In genomic region chr15:31502541-31503229, GRCh38 we compare ENCODE assay signal across 23 cellular contexts.
DNase-seq lines count a peak whose midpoint lies in the region; ATAC-seq, FAIRE-seq and TF ChIP-seq lines count a peak whose summit lies in the region.
"Had no signal": no experiment of that assay in that cellular context is flagged by ENCODE, and none has a peak within 500 bp of the region (broad histone marks: within the 10 kb centered on the region; RNA-seq: fewer than 3 reads in every experiment).

No MANE protein-coding gene starts in this region.

- POLR2A ChIA-PET in HepG2 (lab: Yijun Ruan, JAX), result no interaction called here

- H4K12ac ChIP-seq in trophoblast cell (ENCODE audit: low read depth, low read length), result no peak overlapping the region

- H3K79me2 ChIP-seq in HepG2 (ENCODE audit: insufficient read depth, low read length) (no peaks in the 10 kb centered on the region), trophoblast cell (ENCODE audit: control insufficient read depth, insufficient read depth, low read length, poor library complexity) (no peaks in the 10 kb centered on the region)

- no peak overlapping the region for H3K4ac ChIP-seq in trophoblast cell (ENCODE audit: low read depth, low read length)

- H4K91ac ChIP-seq in trophoblast cell (ENCODE audit: low read depth, low read length), result no peak overlapping the region

- in situ Hi-C loops in HepG2 (cut with HindIII; ENCODE audit: extremely low pct_ligation_motif_present, low pct_unique_long_range_greater_than_20kb), result no loop called here

- H3K9me3 ChIP-seq in HepG2 (ENCODE audit: low read length) (no peaks in the 10 kb centered on the region), trophoblast cell (ENCODE audit: insufficient read depth, low read depth, low read length) (no peaks in the 10 kb centered on the region)
- H3K9me3 ChIP-seq: Caco-2 had no signal

- H3K4me1 Mint-ChIP-seq in chondrocyte (ENCODE audit: low read depth), result no peaks in the 10 kb centered on the region

- H3K27me3 Mint-ChIP-seq in chondrocyte (ENCODE audit: low read depth), result peaks cover 8% of the 10 kb centered on the region
- H3K27me3 Mint-ChIP-seq: CD4-positive, alpha-beta memory T cell had no signal

- no peaks in the 10 kb centered on the region for H3K79me1 ChIP-seq in trophoblast cell (ENCODE audit: low read length)

- H2BK120ac ChIP-seq in trophoblast cell (ENCODE audit: insufficient read depth, low read length, poor library complexity), result no peak overlapping the region

- H3K9ac ChIP-seq in HepG2 (ENCODE audit: insufficient read depth, low read depth, low read length), result no peak overlapping the region
- H3K9ac ChIP-seq in trophoblast cell (ENCODE audit: low read length), result peak overlapping the region; percentile 23
- H3K9ac ChIP-seq: BLaER1 treated with 17β-estradiol and CSF1 and Interleukin-3, amounts not matched to agents 10 nM and 100 nM had no signal

- 20% methylated on average over 3 of the region's 13 CpGs for WGBS in HepG2 (ENCODE audit: low lambda C conversion rate)
- no CpG with 5 or more reads among the region's 13 CpGs for WGBS in trophoblast cell (ENCODE audit: extremely low coverage, insufficient coverage, insufficient read length)

- no TSS peak for BruUV-seq in HepG2 (replicated peaks; lab: Mats Ljungman, UMichigan)

- H3K4me3 ChIP-seq in HepG2 (replicated peaks in 1 of 3; ENCODE audit: insufficient read depth in 1 of 3, low read depth in 2 of 3, low read length in 3 of 3) (no peak overlapping the region), trophoblast cell (ENCODE audit: low read depth, low read length) (no peak overlapping the region)
- H3K4me3 ChIP-seq: BLaER1 treated with 17β-estradiol and CSF1 and Interleukin-3, amounts not matched to agents 10 nM and 100 nM had no signal

- no peak for TF ChIP-seq EP300 in HepG2 (IDR thresholded peaks at IDR 0.05; ENCODE audit: low read depth in 2 of 2, low read length in 2 of 2)
- no peak for TF ChIP-seq EP300 in HepG2 (CRISPR knock-in tag; IDR thresholded peaks at IDR 0.05; ENCODE audit: borderline replicate concordance)

- TF ChIP-seq CTCF in chondrocyte (IDR thresholded peaks at IDR 0.05), result no peak
- no peak for TF ChIP-seq CTCF in HepG2 (CRISPR knock-in tag; IDR thresholded peaks at IDR 0.05)

- H3K4me2 ChIP-seq in HepG2 (ENCODE audit: low read depth, low read length) (no peak overlapping the region), trophoblast cell (ENCODE audit: low read length) (no peak overlapping the region)
- H3K4me2 ChIP-seq: BLaER1 treated with 17β-estradiol and CSF1 and Interleukin-3, amounts not matched to agents 10 nM and 100 nM had no signal

- H3K4me1 ChIP-seq in HepG2 (ENCODE audit: insufficient read depth, low read length) (no peaks in the 10 kb centered on the region), trophoblast cell (ENCODE audit: control insufficient read depth in 1 of 2, insufficient read depth in 2 of 2, low read length in 2 of 2) (peaks cover 8 to 9% of the 10 kb centered on the region in 2 experiments)
- H3K4me1 ChIP-seq: Caco-2 had no signal

- H3K18ac ChIP-seq in trophoblast cell (ENCODE audit: low read length), result no peak overlapping the region

- CTCF ChIA-PET in HepG2 (lab: Yijun Ruan, JAX; ENCODE audit: low intra/inter-chr PET ratio, low total read pairs), result no interaction called here

- no peak overlapping the region for H4K8ac ChIP-seq in trophoblast cell (ENCODE audit: low read depth, low read length)

- H3K9me3 Mint-ChIP-seq in chondrocyte (ENCODE audit: low read depth), result no peaks in the 10 kb centered on the region
- H3K9me3 Mint-ChIP-seq: CD4-positive, alpha-beta memory T cell had no signal

- H3K36me3 ChIP-seq in HepG2 (replicated peaks in 1 of 2; ENCODE audit: control insufficient read depth in 1 of 2, insufficient read depth in 2 of 2, low read length in 2 of 2) (no peaks in the 10 kb centered on the region), trophoblast cell (ENCODE audit: control insufficient read depth in 1 of 2, insufficient read depth in 2 of 2, low read length in 2 of 2) (no peaks in the 10 kb centered on the region)
- H3K36me3 ChIP-seq: BLaER1 treated with 17β-estradiol and CSF1 and Interleukin-3, amounts not matched to agents 10 nM and 100 nM had no signal

- H3K27me3 ChIP-seq in HepG2 (ENCODE audit: control insufficient read depth in 1 of 2, insufficient read depth in 2 of 2, low read length in 2 of 2) (no peaks in the 10 kb centered on the region; a peak in 3 of 5 replicates), trophoblast cell (ENCODE audit: insufficient read depth, low read length) (no peaks in the 10 kb centered on the region)
- H3K27me3 ChIP-seq: BLaER1 treated with 17β-estradiol and CSF1 and Interleukin-3, amounts not matched to agents 10 nM and 100 nM had no signal

- no peak for FAIRE-seq in HepG2 (lab: Jason Lieb, UNC)
- FAIRE-seq in frontal cortex (lab: Jason Lieb, UNC), result no peak
- FAIRE-seq: G401.6, GM12892 had no signal

- H3K27ac ChIP-seq in HepG2 (ENCODE audit: extremely low read length, insufficient read depth, low read length) (no peak overlapping the region), trophoblast cell (ENCODE audit: low read depth, low read length) (no peak overlapping the region)
- H3K27ac ChIP-seq: BLaER1 treated with 17β-estradiol and CSF1 and Interleukin-3, amounts not matched to agents 10 nM and 100 nM; RWPE1 had no signal

- peak; percentile 28 for DNase-seq in activated CD8-positive, alpha-beta memory T cell treated with anti-CD3 and anti-CD28 coated beads for 24 hours
- DNase-seq in activated CD8-positive, alpha-beta memory T cell treated with anti-CD3 and anti-CD28 coated beads, Interleukin-2, amount 50 U/mL, for 4 hours, result no peak
- DNase-seq in chondrocyte (ENCODE audit: low spot score) (peak; percentile 74), HepG2 (ENCODE audit: low spot score) (no peak), trophoblast cell (no peak), NCI-H2081 treated with DMSO at 0.1 percent for 48 hours (lab: John Stamatoyannopoulos, UW) (no peak), frontal cortex (ENCODE audit: low spot score in 2 of 2) (no peak), NCI-H2227 treated with DMSO at 0.1 percent for 48 hours (lab: John Stamatoyannopoulos, UW) (no peak)
- DNase-seq: 8988T; Caco-2; CD4-positive, alpha-beta memory T cell; GOT3; Karpas-422; MV-4-11; NCI-H1105 treated with DMSO at 0.1 percent for 48 hours; NCI-H1694; NCI-H748 treated with DMSO at 0.1 percent for 48 hours; NK-92 treated with Interleukin-12 subunit alpha and Interleukin-12 subunit beta, amount 100 ng/mL, for 24 hours; SHP77 treated with DMSO at 0.1 percent for 48 hours had no signal

- H2BK12ac ChIP-seq in trophoblast cell (ENCODE audit: low read length), result no peak overlapping the region

- no peak overlapping the region for H3K27ac Mint-ChIP-seq in chondrocyte (ENCODE audit: unreplicated experiment)

- H2AK5ac ChIP-seq in trophoblast cell (ENCODE audit: low read length), result no peak overlapping the region

- no peaks in the 10 kb centered on the region for H3K36me3 Mint-ChIP-seq in chondrocyte (ENCODE audit: low read depth)
- H3K36me3 Mint-ChIP-seq: CD4-positive, alpha-beta memory T cell had no signal

- no peak overlapping the region for H2BK5ac ChIP-seq in trophoblast cell (ENCODE audit: low read depth, low read length, poor library complexity)

- ATAC-seq in HepG2, result peak; percentile 41; the same call in 1 of the 3 replicates

- no peak overlapping the region for H3K23ac ChIP-seq in trophoblast cell (ENCODE audit: low read length)

- H3K14ac ChIP-seq in trophoblast cell (ENCODE audit: low read length), result no peak overlapping the region

- TF ChIP-seq RAD21 in HepG2 (CRISPR knock-in tag; IDR thresholded peaks at IDR 0.05), result no peak

- TF ChIP-seq POLR2A in HepG2 (IDR thresholded peaks at IDR 0.05; ENCODE audit: insufficient read depth in 1 of 2, low read depth in 2 of 2, low read length in 2 of 2), result no peak

- intact Hi-C loops in HepG2 (cut with micrococcal nuclease; ENCODE audit: unreplicated experiment), result no loop called here

- H2AFZ ChIP-seq in HepG2 (ENCODE audit: low read length), result no peak overlapping the region
- no peak overlapping the region for H2AFZ ChIP-seq in trophoblast cell (ENCODE audit: insufficient read depth, low read length, poor library complexity)

- no peaks in the 10 kb centered on the region for H4K20me1 ChIP-seq in HepG2 (ENCODE audit: insufficient read depth, low read length)
- H4K20me1 ChIP-seq: BLaER1 treated with 17β-estradiol and CSF1 and Interleukin-3, amounts not matched to agents 10 nM and 100 nM had no signal

- no peak overlapping the region for H3K4me3 Mint-ChIP-seq in chondrocyte (ENCODE audit: unreplicated experiment)
- H3K4me3 Mint-ChIP-seq: CD4-positive, alpha-beta memory T cell had no signal

TF ChIP-seq in HepG2, 621 proteins besides CTCF, POLR2A, EP300 and RAD21:
- TF ChIP-seq RFX5 (IDR thresholded peaks at IDR 0.05; ENCODE audit: low read depth, low read length), result no peak
- TF ChIP-seq HES4 (CRISPR knock-in tag; IDR thresholded peaks at IDR 0.05; ENCODE audit: borderline replicate concordance), result no peak
- no peak for TF ChIP-seq ZBTB14 (CRISPR knock-in tag; IDR thresholded peaks at IDR 0.05)
- no peak for TF ChIP-seq ZNF251 (CRISPR knock-in tag; IDR thresholded peaks at IDR 0.05)
- TF ChIP-seq PHF8 (CRISPR knock-in tag; IDR thresholded peaks at IDR 0.05), result no peak
- TF ChIP-seq KAT7 (CRISPR knock-in tag; IDR thresholded peaks at IDR 0.05; ENCODE audit: borderline replicate concordance), result no peak
- TF ChIP-seq KLF9 (CRISPR knock-in tag; IDR thresholded peaks at IDR 0.05; ENCODE audit: low read depth), result no peak
- TF ChIP-seq TBX2 (CRISPR knock-in tag; IDR thresholded peaks at IDR 0.05; ENCODE audit: borderline replicate concordance), result no peak
- no peak for TF ChIP-seq RARA (CRISPR knock-in tag; IDR thresholded peaks at IDR 0.05)
- no peak for TF ChIP-seq ZNF550 (CRISPR knock-in tag; IDR thresholded peaks at IDR 0.05; ENCODE audit: borderline replicate concordance)

Comparison
In these comparisons a context has a peak if more than half of its experiments do, and no peak if none do; other contexts are left out.
1. DNase-seq: peak in activated CD8-positive, alpha-beta memory T cell treated with anti-CD3 and anti-CD28 coated beads for 24 hours (single experiment) and chondrocyte (single experiment); none in activated CD8-positive, alpha-beta memory T cell treated with anti-CD3 and anti-CD28 coated beads, Interleukin-2, amount 50 U/mL, for 4 hours (single experiment), HepG2 (single experiment), trophoblast cell (0 of 2), NCI-H2081 treated with DMSO at 0.1 percent for 48 hours (single experiment), frontal cortex (0 of 2) and NCI-H2227 treated with DMSO at 0.1 percent for 48 hours (single experiment).